ENCODE assay signal across 9 cellular contexts in the genomic region with DNA sequence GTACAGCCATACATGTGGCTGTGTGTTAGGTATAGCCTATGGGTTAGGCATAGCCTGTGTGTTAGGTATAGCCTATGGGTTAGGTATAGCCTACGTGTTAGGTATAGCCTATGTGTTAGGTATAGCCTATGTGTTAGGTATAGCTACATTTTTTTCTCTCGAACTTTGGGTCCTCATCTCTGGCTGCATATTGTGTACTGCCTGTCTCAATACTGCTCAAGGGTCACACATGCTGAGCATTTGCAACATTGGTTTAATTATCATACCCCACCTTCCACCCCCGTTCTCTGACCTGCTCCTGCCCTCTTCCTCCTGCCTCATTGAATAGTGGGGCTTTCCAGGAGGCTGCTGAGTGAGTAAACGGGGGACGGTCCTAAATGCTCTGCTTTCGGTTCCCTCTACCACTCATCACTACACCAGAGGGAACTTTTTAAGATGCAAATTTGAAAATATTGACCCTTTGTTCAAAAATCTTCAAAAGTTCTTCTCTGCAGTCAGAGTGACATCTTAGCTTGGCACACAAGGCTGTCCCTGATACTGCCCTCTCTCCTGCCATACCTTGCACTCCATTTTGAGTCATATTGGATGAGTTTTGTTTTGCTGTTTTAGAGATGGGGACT. TPM values are rescaled to one million over a fixed set of nuclear protein-coding genes. Genes with fewer than 3 reads are reported as not detected.
DNase-seq lines count a peak whose midpoint lies in the region; ATAC-seq and TF ChIP-seq lines count a peak whose summit lies in the region.
"Had no signal": no experiment of that assay in that cellular context is flagged by ENCODE, and none has a peak within 500 bp of the region (broad histone marks: within the 10 kb centered on the region; RNA-seq: fewer than 3 reads in every experiment).

No MANE protein-coding gene starts in this region.

- peaks cover 39 to 49% (median 42%) of the 10 kb centered on the region in 3 donors for H3K4me1 Mint-ChIP-seq in naive B cell

- peak overlapping the region; percentile 26 to 93 (median 74) for H3K27ac Mint-ChIP-seq in naive B cell

- CTCF ChIA-PET in RWPE1 (lab: Yijun Ruan, JAX) = no interaction called here

- no peak for TF ChIP-seq CTCF in RWPE1 (conservative IDR thresholded peaks at IDR 0.05; ENCODE audit: low read depth)

- DNase-seq in naive B cell = peak; percentile 78
- no peak for DNase-seq in RWPE1 (ENCODE audit: low spot score)
- no peak for DNase-seq in cortex of kidney (lab: John Stamatoyannopoulos, UW)
- no peak for DNase-seq in DMS53 treated with DMSO at 0.1 percent for 48 hours (lab: John Stamatoyannopoulos, UW; ENCODE audit: unreplicated experiment)
- DNase-seq: activated gamma-delta T cell treated with Interleukin-2 at 50 U/mL for 16 hours, NCI-H1048 had no signal

- POLR2A ChIA-PET in RWPE1 (lab: Yijun Ruan, JAX; ENCODE audit: low non-redundant PET) = no interaction called here

- H3K9me3 Mint-ChIP-seq in naive B cell = peaks cover 0 to 3% (median 0%) of the 10 kb centered on the region in 7 donors

- H3K27ac ChIP-seq in RWPE1 = no peak overlapping the region

- H3K36me3 Mint-ChIP-seq in naive B cell = no peaks in the 10 kb centered on the region

- peak; percentile 98 for ATAC-seq in GM19023 (IDR thresholded peaks at IDR 0.05; ENCODE audit: unreplicated experiment)
- ATAC-seq in GM21717 (IDR thresholded peaks at IDR 0.05; ENCODE audit: unreplicated experiment) = peak; percentile 100
- peak; percentile 97 for ATAC-seq in HG03354 (IDR thresholded peaks at IDR 0.05; ENCODE audit: poor library complexity, severe bottlenecking, unreplicated experiment)
- ATAC-seq in naive B cell (ENCODE audit: low read depth in 2 of 2) = peak; percentile 100

- H3K4me3 Mint-ChIP-seq in naive B cell = peak overlapping the region in 7 of 8 donors; percentile 23 to 74 (median 49)

- H3K27me3 Mint-ChIP-seq in naive B cell = no peaks in the 10 kb centered on the region

RNA-seq across cellular contexts. Expression of a gene that starts 17.8 kb away (rescaled TPM):
- not detected for polyA plus RNA-seq in naive B cell (ENCODE audit: low read depth in 6 of 6)

RNA-seq across cellular contexts. Expression of a gene that starts 24.1 kb away (rescaled TPM):
- polyA plus RNA-seq in naive B cell (ENCODE audit: low read depth in 6 of 6) = under 1 TPM in 3 of 6 donors, not detected in 3; 0.09 to 0.17 (median 0.11) TPM
